Comparison of ENCODE assay signal across 1 cellular context in the genomic region with DNA sequence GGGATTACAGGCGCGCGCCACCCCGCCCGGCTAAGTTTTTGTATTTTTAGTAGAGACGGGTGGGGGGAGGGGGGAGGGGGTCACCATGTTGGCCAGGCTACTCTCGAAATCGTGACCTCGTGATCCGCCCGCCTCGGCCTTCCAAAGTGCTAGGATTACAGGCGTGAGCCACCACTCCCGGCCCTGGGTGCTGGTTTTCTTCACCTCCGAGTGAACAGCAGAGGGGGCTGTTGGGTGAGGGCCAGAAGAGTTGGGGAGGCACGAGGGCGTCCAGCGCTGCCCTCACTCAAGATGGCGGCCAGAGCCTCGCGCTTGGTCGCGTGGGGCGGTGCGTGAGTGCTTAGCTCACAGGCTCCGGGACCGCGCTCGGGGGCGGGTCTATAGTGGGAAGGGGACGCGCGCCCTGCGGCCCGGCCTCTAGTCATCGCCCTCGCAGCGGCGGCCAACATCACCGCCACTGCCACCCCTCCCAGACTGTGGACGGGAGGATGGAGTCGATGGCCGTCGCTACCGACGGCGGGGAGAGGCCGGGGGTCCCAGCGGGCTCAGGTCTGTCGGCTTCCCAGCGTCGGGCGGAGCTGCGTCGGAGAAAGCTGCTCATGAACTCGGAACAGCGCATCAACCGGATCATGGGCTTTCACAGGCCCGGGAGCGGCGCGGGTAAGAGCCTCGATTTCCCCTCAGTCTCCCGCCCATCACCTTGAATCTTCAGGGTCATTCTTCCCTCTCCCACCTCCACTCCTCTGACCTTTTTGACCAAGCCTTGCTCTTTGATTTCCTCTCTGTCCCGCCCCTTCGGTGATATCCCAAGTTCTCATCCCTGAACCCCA.
TF ChIP-seq lines count a peak whose summit lies in the region.

A gene (plus strand): TSS at position 416 of the 830 bp plus-strand sequence. CDS start 73 bp downstream, at position 489.

TF ChIP-seq in K562, 482 proteins besides CTCF, POLR2A, EP300 and RAD21 (continued from another document and continues in another):
- TF ChIP-seq, protein P1, sequence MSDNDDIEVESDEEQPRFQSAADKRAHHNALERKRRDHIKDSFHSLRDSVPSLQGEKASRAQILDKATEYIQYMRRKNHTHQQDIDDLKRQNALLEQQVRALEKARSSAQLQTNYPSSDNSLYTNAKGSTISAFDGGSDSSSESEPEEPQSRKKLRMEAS (CRISPR knock-in tag; IDR thresholded peaks at IDR 0.05): peak; percentile 98
- TF ChIP-seq MEIS2 (IDR thresholded peaks at IDR 0.05; ENCODE audit: partially characterized antibody): no peak
- peak; percentile 87 for TF ChIP-seq ZBTB7A (IDR thresholded peaks at IDR 0.05; ENCODE audit: borderline replicate concordance, control insufficient read depth, low read depth, low read length)
- TF ChIP-seq SRSF1 (IDR thresholded peaks at IDR 0.05; ENCODE audit: low read depth, low read length): no peak
- TF ChIP-seq GTF2E2 (tag; IDR thresholded peaks at IDR 0.05): peak; percentile 6; the same call in 1 of the 2 replicates
- no peak for TF ChIP-seq FOXJ3 (CRISPR knock-in tag; IDR thresholded peaks at IDR 0.05)
- TF ChIP-seq MTF1 (CRISPR knock-in tag; IDR thresholded peaks at IDR 0.05; ENCODE audit: borderline replicate concordance): no peak
- TF ChIP-seq SMAD4 (CRISPR knock-in tag; conservative IDR thresholded peaks at IDR 0.05): peak; percentile 62
- no peak for TF ChIP-seq ZNF384 (IDR thresholded peaks at IDR 0.05; ENCODE audit: low read depth, low read length)
- TF ChIP-seq POLR2H (tag; IDR thresholded peaks at IDR 0.05; ENCODE audit: low read depth): no peak
- no peak for TF ChIP-seq ZC3H11A (IDR thresholded peaks at IDR 0.05; ENCODE audit: low read depth, low read length)
- TF ChIP-seq ZNF316 (IDR thresholded peaks at IDR 0.05): peak; percentile 46; the same call in 1 of the 2 replicates
- no peak for TF ChIP-seq ZC3H4 (CRISPR knock-in tag; IDR thresholded peaks at IDR 0.05; ENCODE audit: borderline replicate concordance)
- 0 out of 2 replicates have a peak, but pooled peaks have one; percentile 58 for TF ChIP-seq ZNF583 (CRISPR knock-in tag; IDR thresholded peaks at IDR 0.05)
- TF ChIP-seq ZNF239 (CRISPR knock-in tag; IDR thresholded peaks at IDR 0.05): peak; percentile 5; the same call in 1 of the 2 replicates
- TF ChIP-seq, protein P2, sequence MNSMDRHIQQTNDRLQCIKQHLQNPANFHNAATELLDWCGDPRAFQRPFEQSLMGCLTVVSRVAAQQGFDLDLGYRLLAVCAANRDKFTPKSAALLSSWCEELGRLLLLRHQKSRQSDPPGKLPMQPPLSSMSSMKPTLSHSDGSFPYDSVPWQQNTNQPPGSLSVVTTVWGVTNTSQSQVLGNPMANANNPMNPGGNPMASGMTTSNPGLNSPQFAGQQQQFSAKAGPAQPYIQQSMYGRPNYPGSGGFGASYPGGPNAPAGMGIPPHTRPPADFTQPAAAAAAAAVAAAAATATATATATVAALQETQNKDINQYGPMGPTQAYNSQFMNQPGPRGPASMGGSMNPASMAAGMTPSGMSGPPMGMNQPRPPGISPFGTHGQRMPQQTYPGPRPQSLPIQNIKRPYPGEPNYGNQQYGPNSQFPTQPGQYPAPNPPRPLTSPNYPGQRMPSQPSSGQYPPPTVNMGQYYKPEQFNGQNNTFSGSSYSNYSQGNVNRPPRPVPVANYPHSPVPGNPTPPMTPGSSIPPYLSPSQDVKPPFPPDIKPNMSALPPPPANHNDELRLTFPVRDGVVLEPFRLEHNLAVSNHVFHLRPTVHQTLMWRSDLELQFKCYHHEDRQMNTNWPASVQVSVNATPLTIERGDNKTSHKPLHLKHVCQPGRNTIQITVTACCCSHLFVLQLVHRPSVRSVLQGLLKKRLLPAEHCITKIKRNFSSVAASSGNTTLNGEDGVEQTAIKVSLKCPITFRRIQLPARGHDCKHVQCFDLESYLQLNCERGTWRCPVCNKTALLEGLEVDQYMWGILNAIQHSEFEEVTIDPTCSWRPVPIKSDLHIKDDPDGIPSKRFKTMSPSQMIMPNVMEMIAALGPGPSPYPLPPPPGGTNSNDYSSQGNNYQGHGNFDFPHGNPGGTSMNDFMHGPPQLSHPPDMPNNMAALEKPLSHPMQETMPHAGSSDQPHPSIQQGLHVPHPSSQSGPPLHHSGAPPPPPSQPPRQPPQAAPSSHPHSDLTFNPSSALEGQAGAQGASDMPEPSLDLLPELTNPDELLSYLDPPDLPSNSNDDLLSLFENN (IDR thresholded peaks at IDR 0.05; ENCODE audit: low read depth in 2 of 2, low read length in 2 of 2): no peak
- TF ChIP-seq, protein P3, sequence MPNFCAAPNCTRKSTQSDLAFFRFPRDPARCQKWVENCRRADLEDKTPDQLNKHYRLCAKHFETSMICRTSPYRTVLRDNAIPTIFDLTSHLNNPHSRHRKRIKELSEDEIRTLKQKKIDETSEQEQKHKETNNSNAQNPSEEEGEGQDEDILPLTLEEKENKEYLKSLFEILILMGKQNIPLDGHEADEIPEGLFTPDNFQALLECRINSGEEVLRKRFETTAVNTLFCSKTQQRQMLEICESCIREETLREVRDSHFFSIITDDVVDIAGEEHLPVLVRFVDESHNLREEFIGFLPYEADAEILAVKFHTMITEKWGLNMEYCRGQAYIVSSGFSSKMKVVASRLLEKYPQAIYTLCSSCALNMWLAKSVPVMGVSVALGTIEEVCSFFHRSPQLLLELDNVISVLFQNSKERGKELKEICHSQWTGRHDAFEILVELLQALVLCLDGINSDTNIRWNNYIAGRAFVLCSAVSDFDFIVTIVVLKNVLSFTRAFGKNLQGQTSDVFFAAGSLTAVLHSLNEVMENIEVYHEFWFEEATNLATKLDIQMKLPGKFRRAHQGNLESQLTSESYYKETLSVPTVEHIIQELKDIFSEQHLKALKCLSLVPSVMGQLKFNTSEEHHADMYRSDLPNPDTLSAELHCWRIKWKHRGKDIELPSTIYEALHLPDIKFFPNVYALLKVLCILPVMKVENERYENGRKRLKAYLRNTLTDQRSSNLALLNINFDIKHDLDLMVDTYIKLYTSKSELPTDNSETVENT (CRISPR knock-in tag; IDR thresholded peaks at IDR 0.05): no peak
- TF ChIP-seq, protein P4, sequence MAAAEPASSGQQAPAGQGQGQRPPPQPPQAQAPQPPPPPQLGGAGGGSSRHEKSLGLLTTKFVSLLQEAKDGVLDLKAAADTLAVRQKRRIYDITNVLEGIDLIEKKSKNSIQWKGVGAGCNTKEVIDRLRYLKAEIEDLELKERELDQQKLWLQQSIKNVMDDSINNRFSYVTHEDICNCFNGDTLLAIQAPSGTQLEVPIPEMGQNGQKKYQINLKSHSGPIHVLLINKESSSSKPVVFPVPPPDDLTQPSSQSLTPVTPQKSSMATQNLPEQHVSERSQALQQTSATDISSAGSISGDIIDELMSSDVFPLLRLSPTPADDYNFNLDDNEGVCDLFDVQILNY (CRISPR knock-in tag; IDR thresholded peaks at IDR 0.05): no peak
- TF ChIP-seq SNRNP70 (optimal IDR thresholded peaks at IDR 0.05; ENCODE audit: low read depth, low read length): no peak
- no peak for TF ChIP-seq SLC30A9 (CRISPR knock-in tag; IDR thresholded peaks at IDR 0.05)
- TF ChIP-seq, protein P5, sequence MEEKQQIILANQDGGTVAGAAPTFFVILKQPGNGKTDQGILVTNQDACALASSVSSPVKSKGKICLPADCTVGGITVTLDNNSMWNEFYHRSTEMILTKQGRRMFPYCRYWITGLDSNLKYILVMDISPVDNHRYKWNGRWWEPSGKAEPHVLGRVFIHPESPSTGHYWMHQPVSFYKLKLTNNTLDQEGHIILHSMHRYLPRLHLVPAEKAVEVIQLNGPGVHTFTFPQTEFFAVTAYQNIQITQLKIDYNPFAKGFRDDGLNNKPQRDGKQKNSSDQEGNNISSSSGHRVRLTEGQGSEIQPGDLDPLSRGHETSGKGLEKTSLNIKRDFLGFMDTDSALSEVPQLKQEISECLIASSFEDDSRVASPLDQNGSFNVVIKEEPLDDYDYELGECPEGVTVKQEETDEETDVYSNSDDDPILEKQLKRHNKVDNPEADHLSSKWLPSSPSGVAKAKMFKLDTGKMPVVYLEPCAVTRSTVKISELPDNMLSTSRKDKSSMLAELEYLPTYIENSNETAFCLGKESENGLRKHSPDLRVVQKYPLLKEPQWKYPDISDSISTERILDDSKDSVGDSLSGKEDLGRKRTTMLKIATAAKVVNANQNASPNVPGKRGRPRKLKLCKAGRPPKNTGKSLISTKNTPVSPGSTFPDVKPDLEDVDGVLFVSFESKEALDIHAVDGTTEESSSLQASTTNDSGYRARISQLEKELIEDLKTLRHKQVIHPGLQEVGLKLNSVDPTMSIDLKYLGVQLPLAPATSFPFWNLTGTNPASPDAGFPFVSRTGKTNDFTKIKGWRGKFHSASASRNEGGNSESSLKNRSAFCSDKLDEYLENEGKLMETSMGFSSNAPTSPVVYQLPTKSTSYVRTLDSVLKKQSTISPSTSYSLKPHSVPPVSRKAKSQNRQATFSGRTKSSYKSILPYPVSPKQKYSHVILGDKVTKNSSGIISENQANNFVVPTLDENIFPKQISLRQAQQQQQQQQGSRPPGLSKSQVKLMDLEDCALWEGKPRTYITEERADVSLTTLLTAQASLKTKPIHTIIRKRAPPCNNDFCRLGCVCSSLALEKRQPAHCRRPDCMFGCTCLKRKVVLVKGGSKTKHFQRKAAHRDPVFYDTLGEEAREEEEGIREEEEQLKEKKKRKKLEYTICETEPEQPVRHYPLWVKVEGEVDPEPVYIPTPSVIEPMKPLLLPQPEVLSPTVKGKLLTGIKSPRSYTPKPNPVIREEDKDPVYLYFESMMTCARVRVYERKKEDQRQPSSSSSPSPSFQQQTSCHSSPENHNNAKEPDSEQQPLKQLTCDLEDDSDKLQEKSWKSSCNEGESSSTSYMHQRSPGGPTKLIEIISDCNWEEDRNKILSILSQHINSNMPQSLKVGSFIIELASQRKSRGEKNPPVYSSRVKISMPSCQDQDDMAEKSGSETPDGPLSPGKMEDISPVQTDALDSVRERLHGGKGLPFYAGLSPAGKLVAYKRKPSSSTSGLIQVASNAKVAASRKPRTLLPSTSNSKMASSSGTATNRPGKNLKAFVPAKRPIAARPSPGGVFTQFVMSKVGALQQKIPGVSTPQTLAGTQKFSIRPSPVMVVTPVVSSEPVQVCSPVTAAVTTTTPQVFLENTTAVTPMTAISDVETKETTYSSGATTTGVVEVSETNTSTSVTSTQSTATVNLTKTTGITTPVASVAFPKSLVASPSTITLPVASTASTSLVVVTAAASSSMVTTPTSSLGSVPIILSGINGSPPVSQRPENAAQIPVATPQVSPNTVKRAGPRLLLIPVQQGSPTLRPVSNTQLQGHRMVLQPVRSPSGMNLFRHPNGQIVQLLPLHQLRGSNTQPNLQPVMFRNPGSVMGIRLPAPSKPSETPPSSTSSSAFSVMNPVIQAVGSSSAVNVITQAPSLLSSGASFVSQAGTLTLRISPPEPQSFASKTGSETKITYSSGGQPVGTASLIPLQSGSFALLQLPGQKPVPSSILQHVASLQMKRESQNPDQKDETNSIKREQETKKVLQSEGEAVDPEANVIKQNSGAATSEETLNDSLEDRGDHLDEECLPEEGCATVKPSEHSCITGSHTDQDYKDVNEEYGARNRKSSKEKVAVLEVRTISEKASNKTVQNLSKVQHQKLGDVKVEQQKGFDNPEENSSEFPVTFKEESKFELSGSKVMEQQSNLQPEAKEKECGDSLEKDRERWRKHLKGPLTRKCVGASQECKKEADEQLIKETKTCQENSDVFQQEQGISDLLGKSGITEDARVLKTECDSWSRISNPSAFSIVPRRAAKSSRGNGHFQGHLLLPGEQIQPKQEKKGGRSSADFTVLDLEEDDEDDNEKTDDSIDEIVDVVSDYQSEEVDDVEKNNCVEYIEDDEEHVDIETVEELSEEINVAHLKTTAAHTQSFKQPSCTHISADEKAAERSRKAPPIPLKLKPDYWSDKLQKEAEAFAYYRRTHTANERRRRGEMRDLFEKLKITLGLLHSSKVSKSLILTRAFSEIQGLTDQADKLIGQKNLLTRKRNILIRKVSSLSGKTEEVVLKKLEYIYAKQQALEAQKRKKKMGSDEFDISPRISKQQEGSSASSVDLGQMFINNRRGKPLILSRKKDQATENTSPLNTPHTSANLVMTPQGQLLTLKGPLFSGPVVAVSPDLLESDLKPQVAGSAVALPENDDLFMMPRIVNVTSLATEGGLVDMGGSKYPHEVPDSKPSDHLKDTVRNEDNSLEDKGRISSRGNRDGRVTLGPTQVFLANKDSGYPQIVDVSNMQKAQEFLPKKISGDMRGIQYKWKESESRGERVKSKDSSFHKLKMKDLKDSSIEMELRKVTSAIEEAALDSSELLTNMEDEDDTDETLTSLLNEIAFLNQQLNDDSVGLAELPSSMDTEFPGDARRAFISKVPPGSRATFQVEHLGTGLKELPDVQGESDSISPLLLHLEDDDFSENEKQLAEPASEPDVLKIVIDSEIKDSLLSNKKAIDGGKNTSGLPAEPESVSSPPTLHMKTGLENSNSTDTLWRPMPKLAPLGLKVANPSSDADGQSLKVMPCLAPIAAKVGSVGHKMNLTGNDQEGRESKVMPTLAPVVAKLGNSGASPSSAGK (IDR thresholded peaks at IDR 0.05): peak; percentile 93
- peak; percentile 41 for TF ChIP-seq PCBP1 (IDR thresholded peaks at IDR 0.05; ENCODE audit: low read depth, low read length, poor library complexity, severe bottlenecking)
- TF ChIP-seq, protein P6, sequence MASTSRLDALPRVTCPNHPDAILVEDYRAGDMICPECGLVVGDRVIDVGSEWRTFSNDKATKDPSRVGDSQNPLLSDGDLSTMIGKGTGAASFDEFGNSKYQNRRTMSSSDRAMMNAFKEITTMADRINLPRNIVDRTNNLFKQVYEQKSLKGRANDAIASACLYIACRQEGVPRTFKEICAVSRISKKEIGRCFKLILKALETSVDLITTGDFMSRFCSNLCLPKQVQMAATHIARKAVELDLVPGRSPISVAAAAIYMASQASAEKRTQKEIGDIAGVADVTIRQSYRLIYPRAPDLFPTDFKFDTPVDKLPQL (IDR thresholded peaks at IDR 0.05; ENCODE audit: extremely low read depth, insufficient read length): no peak
- no peak for TF ChIP-seq NR3C1 (CRISPR knock-in tag; IDR thresholded peaks at IDR 0.05)
- no peak for TF ChIP-seq NCOA1 (IDR thresholded peaks at IDR 0.05; ENCODE audit: low read depth)
- no peak for TF ChIP-seq HDAC8 (tag; IDR thresholded peaks at IDR 0.05)
- no peak for TF ChIP-seq CEBPB (tag; IDR thresholded peaks at IDR 0.05)
- TF ChIP-seq ZNF76 (CRISPR knock-in tag; IDR thresholded peaks at IDR 0.05; ENCODE audit: borderline replicate concordance): no peak
- TF ChIP-seq SMAD1 (IDR thresholded peaks at IDR 0.05; ENCODE audit: low read depth, low read length, partially characterized antibody): peak; percentile 71
- TF ChIP-seq, protein P7, sequence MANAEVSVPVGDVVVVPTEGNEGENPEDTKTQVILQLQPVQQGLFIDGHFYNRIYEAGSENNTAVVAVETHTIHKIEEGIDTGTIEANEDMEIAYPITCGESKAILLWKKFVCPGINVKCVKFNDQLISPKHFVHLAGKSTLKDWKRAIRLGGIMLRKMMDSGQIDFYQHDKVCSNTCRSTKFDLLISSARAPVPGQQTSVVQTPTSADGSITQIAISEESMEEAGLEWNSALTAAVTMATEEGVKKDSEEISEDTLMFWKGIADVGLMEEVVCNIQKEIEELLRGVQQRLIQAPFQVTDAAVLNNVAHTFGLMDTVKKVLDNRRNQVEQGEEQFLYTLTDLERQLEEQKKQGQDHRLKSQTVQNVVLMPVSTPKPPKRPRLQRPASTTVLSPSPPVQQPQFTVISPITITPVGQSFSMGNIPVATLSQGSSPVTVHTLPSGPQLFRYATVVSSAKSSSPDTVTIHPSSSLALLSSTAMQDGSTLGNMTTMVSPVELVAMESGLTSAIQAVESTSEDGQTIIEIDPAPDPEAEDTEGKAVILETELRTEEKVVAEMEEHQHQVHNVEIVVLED (CRISPR knock-in tag; IDR thresholded peaks at IDR 0.05): peak; percentile 92
- TF ChIP-seq ZNF77 (CRISPR knock-in tag; IDR thresholded peaks at IDR 0.05): no peak
